Comparison of ENCODE assay signal across 10 cellular contexts in the genomic region with DNA sequence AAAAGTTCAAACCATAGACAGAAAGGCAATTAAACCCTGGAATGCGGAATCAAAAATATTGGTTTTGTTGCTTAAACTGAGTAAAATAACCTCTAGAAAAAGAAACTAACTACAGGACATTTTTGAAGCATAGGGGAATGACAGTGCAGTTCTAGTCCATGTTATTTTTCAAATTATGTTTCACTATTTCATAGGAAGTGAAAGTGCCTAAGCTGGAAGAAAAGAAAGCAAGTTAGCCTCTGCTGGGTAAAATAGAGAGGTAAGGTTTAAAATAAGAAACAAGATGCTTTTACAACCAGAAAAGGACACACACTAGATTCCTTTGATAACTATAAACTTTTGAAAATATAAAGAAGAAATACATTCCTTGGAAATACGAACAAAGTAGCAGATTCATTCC.
DNase-seq lines count a peak whose midpoint lies in the region; ATAC-seq and TF ChIP-seq lines count a peak whose summit lies in the region.
"Had no signal": no experiment of that assay in that cellular context is flagged by ENCODE, and none has a peak within 500 bp of the region (broad histone marks: within the 10 kb centered on the region; RNA-seq: fewer than 3 reads in every experiment).

No MANE protein-coding gene starts in this region.

- H3K27me3 Mint-ChIP-seq in dendritic cell treated with granulocyte-macrophage colony-stimulating factor and Interleukin-4, amounts not matched to agents 40 ng/mL and 50 ng/mL, for 4 days = no peaks in the 10 kb centered on the region
- no peaks in the 10 kb centered on the region for H3K27me3 Mint-ChIP-seq in effector memory CD8-positive, alpha-beta T cell

- ATAC-seq in GM21529 (IDR thresholded peaks at IDR 0.05; ENCODE audit: unreplicated experiment) (peak; percentile 49), HG03095 (IDR thresholded peaks at IDR 0.05; ENCODE audit: unreplicated experiment) (no peak)
- no peak for ATAC-seq in effector memory CD8-positive, alpha-beta T cell (replicated peaks)

- TF ChIP-seq CTCF in GM06990 (IDR thresholded peaks at IDR 0.05; ENCODE audit: insufficient read depth, low read length, poor library complexity, severe bottlenecking) = no peak
- no peak for TF ChIP-seq CTCF in GM20000 (IDR thresholded peaks at IDR 0.05; ENCODE audit: extremely low read depth, missing control alignments)

- peak overlapping the region; percentile 77 for H3K4me3 ChIP-seq in GM06990 (replicated peaks; ENCODE audit: low read depth, low read length)

- H3K9me3 Mint-ChIP-seq in dendritic cell treated with granulocyte-macrophage colony-stimulating factor and Interleukin-4, amounts not matched to agents 40 ng/mL and 50 ng/mL, for 4 days = no peaks in the 10 kb centered on the region
- no peaks in the 10 kb centered on the region for H3K9me3 Mint-ChIP-seq in effector memory CD8-positive, alpha-beta T cell

- DNase-seq in GM06990 (ENCODE audit: extremely low read depth, insufficient read length) (no peak), NOMO-1 treated with DMSO at 0.1 percent for 48 hours (lab: John Stamatoyannopoulos, UW; ENCODE audit: unreplicated experiment) (peak; percentile 92), GM20000 (ENCODE audit: low spot score) (no peak), DMS53 treated with DMSO at 0.1 percent for 48 hours (lab: John Stamatoyannopoulos, UW; ENCODE audit: unreplicated experiment) (no peak)
- no peak for DNase-seq in effector memory CD8-positive, alpha-beta T cell
- DNase-seq: activated CD8-positive, alpha-beta memory T cell treated with anti-CD3 and anti-CD28 coated beads, Interleukin-2, amount 50 U/mL, for 48 hours; NCI-H526 treated with DMSO at 0.1 percent for 48 hours had no signal

- H3K27ac Mint-ChIP-seq in dendritic cell treated with granulocyte-macrophage colony-stimulating factor and Interleukin-4, amounts not matched to agents 40 ng/mL and 50 ng/mL, for 4 days = peak overlapping the region; percentile 88
- peak overlapping the region in 1 of 2 donors; percentile 35 for H3K27ac Mint-ChIP-seq in effector memory CD8-positive, alpha-beta T cell

- H3K27me3 ChIP-seq in GM06990 (replicated peaks; ENCODE audit: control insufficient read depth, insufficient read depth, low read length) = no peaks in the 10 kb centered on the region

- intact Hi-C loops in dendritic cell treated with granulocyte-macrophage colony-stimulating factor and Interleukin-4, amounts not matched to agents 40 ng/mL and 50 ng/mL, for 4 days (cut with micrococcal nuclease) = no loop called here

- no peaks in the 10 kb centered on the region for H3K36me3 Mint-ChIP-seq in dendritic cell treated with granulocyte-macrophage colony-stimulating factor and Interleukin-4, amounts not matched to agents 40 ng/mL and 50 ng/mL, for 4 days (ENCODE audit: low read depth)
- H3K36me3 Mint-ChIP-seq in effector memory CD8-positive, alpha-beta T cell (ENCODE audit: insufficient read depth) = no peaks in the 10 kb centered on the region

- H3K4me1 Mint-ChIP-seq in dendritic cell treated with granulocyte-macrophage colony-stimulating factor and Interleukin-4, amounts not matched to agents 40 ng/mL and 50 ng/mL, for 4 days (ENCODE audit: low read depth) = peaks cover 28% of the 10 kb centered on the region
- H3K4me1 Mint-ChIP-seq in effector memory CD8-positive, alpha-beta T cell (ENCODE audit: low read depth in 2 of 2) = peaks cover 6 to 15% of the 10 kb centered on the region in 2 donors

- peak overlapping the region; percentile 63 for H3K4me3 Mint-ChIP-seq in dendritic cell treated with granulocyte-macrophage colony-stimulating factor and Interleukin-4, amounts not matched to agents 40 ng/mL and 50 ng/mL, for 4 days
- H3K4me3 Mint-ChIP-seq in effector memory CD8-positive, alpha-beta T cell = peak overlapping the region in 1 of 2 donors; percentile 76

- H3K36me3 ChIP-seq in GM06990 (ENCODE audit: control insufficient read depth, insufficient read depth, low read length) = no peaks in the 10 kb centered on the region
